ENCODE assay signal across 8 cellular contexts in genomic region chr16:15434425-15435215, GRCh38. TPM values are rescaled to one million over a fixed set of nuclear protein-coding genes. Genes with fewer than 3 reads are reported as not detected.
DNase-seq lines count a peak whose midpoint lies in the region; ATAC-seq lines count a peak whose summit lies in the region.

BMERB1 (plus strand) TSS chr16:15434588; CDS start chr16:15434654, 66 bp downstream.

- ATAC-seq in HG03045 (IDR thresholded peaks at IDR 0.05; ENCODE audit: unreplicated experiment) = no peak

- peak; percentile 9 for DNase-seq in DMS 273 treated with DMSO at 0.1 percent for 48 hours (lab: John Stamatoyannopoulos, UW)
- DNase-seq in NCI-H2227 (lab: John Stamatoyannopoulos, UW; ENCODE audit: unreplicated experiment) = peak; percentile 95
- DNase-seq in activated T-cell treated with anti-CD3 and anti-CD28 coated beads, Interleukin-2, amount 50 U/mL, for 1 hour = peak; percentile 35
- peak; percentile 83 for DNase-seq in epidermal melanocyte (ENCODE audit: insufficient read length, low spot score)
- DNase-seq in mesenteric fat pad (ENCODE audit: low spot score) = peak; percentile 93
- DNase-seq in stimulated activated CD8-positive, alpha-beta memory T cell treated with anti-CD3 and anti-CD28 coated beads, Interleukin-12 subunit alpha, Interleukin-12 subunit beta, amount 100 ng/mL, for 1 hour (ENCODE audit: low read depth) = peak; percentile 20
- DNase-seq in NCI-H2029 treated with DMSO at 0.1 percent for 48 hours (lab: John Stamatoyannopoulos, UW) = no peak

RNA-seq across cellular contexts. Expression of gene BMERB1, which starts in this region (rescaled TPM):
- 60.7 TPM for total RNA-seq in mesenteric fat pad
